Comparison of ENCODE assay signal across 10 cellular contexts in the genomic region with DNA sequence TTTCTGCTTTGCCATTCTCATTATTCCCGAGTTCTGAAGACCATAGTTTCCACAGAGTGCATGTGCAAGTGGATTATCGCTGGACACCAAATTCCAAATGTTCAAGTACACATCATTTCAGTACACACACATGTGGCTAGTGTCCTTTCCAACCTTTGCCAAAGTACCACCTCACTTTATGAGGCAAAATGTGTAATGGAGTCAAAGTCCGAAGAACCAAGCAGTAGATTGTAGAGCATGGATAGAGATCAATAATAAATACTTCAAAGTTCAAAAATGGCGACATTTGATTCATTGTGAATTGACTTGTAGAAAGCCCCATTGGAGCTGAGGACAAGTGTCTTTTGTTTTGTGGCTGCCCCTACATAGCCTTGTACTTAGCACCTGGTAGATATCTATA.
"Had no signal": no experiment of that assay in that cellular context is flagged by ENCODE, and none has a peak within 500 bp of the region (broad histone marks: within the 10 kb centered on the region; RNA-seq: fewer than 3 reads in every experiment).

No MANE protein-coding gene starts in this region.

- H3K4me3 ChIP-seq: GM23248, HAP-1, K562 had no signal

- H3K27ac Mint-ChIP-seq: HFFc6 had no signal

- ATAC-seq: HCT116, K562 had no signal

- H3K9me3 ChIP-seq: HAP-1 had no signal

- DNase-seq: GM23248, GOT3, H7, HFFc6, IMR-90, KG1 had no signal

- FAIRE-seq: K562 had no signal

- H3K9me3 Mint-ChIP-seq: HFFc6 had no signal

- H2AFZ ChIP-seq: GM23248 had no signal

- H3K9ac ChIP-seq: GM23248 had no signal

- H3K36me3 ChIP-seq: HAP-1 had no signal

- H3K4me3 Mint-ChIP-seq: HFFc6 had no signal

- H3K27ac ChIP-seq: GM23248, HL-60 had no signal
